10 cellular contexts compared by ENCODE assay signal in the genomic region with DNA sequence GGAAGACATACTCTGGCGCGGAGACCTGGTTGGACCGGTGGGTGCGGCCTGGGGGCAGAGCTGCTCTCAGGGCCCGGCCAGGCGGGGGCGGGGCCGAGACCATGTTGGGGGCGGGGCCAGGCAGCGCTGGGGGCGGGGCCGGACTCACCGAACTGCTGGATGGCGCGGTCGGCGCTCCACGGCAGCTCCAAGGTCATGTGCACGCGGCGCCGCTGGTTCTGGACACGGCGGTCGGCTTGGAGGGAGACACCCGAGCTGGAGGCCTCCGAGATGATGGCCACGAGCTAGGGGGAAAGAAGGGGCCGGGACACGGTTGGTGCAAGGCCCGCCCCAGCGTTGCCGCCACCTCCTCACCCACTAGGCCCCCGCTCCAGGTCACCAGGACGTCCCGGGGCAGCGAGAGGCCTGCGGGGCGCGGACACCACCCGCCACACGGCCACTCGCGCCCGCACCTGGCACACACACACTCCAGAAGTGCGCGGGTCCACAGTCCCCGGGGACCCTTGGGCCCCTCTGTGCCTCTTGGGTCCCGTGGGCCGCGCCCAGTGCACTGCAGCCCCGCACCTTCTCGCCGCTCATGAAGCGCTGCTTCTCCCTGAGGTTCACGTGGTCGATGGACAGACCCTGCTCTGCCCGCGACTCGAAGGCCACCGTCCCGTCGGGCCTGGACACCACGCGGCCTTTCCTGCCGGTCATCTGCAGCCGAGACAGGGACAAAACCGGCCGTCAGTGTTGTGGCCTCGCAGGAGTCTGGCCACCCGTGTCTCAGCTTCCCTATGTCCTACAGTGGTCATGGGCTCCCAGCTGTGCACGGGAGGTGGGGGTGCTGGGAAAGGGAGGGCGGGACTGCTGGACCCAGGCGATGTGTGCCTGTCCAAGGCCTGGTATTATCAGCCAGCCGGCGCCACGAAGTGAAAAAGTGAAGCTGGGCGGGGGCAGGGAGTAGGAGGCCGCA. TPM values are rescaled to one million over a fixed set of nuclear protein-coding genes. Genes with fewer than 3 reads are reported as not detected.
DNase-seq lines count a peak whose midpoint lies in the region; ATAC-seq and TF ChIP-seq lines count a peak whose summit lies in the region.
"Had no signal": no experiment of that assay in that cellular context is flagged by ENCODE, and none has a peak within 500 bp of the region (broad histone marks: within the 10 kb centered on the region; RNA-seq: fewer than 3 reads in every experiment).

No MANE protein-coding gene starts in this region.

- 0 out of 4 replicates have a peak overlapping the region, but pooled peaks have one; percentile 4 to 11 for H3K4me3 ChIP-seq in Panc1 (ENCODE audit: low read depth in 2 of 2, low read length in 2 of 2)

- H3K27ac Mint-ChIP-seq in glutamatergic neuron (ENCODE audit: unreplicated experiment) (peak overlapping the region; percentile 22), T-cell (no peak overlapping the region)
- H3K27ac Mint-ChIP-seq: B cell had no signal

- no peaks in the 10 kb centered on the region for H3K36me3 Mint-ChIP-seq in glutamatergic neuron (ENCODE audit: unreplicated experiment)
- H3K36me3 Mint-ChIP-seq in T-cell = no peaks in the 10 kb centered on the region
- H3K36me3 Mint-ChIP-seq: mesothelial cell of epicardium had no signal

- DNase-seq in Panc1 (ENCODE audit: low read depth, low spot score) (no peak), glutamatergic neuron (no peak), omental fat pad (ENCODE audit: low spot score) (no peak), epidermal melanocyte (ENCODE audit: insufficient read length, low spot score) (no peak), superior temporal gyrus (ENCODE audit: extremely low spot score) (no peak), NCI-H2227 treated with DMSO at 0.1 percent for 48 hours (lab: John Stamatoyannopoulos, UW) (no peak), T-cell (no peak)

- no TSS peak for BruUV-seq in Panc1 (replicated peaks; lab: Mats Ljungman, UMichigan)

- peaks cover 1% of the 10 kb centered on the region for H3K27me3 Mint-ChIP-seq in glutamatergic neuron (ENCODE audit: unreplicated experiment)
- H3K27me3 Mint-ChIP-seq in T-cell = no peaks in the 10 kb centered on the region
- H3K27me3 Mint-ChIP-seq: B cell had no signal

- intact Hi-C loops in Panc1 (cut with micrococcal nuclease; ENCODE audit: unreplicated experiment) = no loop called here

- in situ Hi-C loops in Panc1 (cut with HindIII; ENCODE audit: low pct_unique_long_range_greater_than_20kb, low sequenced_read_pairs) = no loop called here

- POLR2A ChIA-PET in Panc1 (lab: Charles Lee) = no interaction called here
- POLR2A ChIA-PET in T-cell (lab: Charles Lee) = interaction anchor here in 1 of 2 donors (0.6 kb wide), 2 partner anchors 45 to 339 kb away, joined by 5 read pairs; no protein-coding TSS in a partner anchor

- CTCF ChIA-PET in Panc1 (lab: Charles Lee) = interaction anchor here (0.7 to 1.1 kb wide), 4 partner anchors 50 to 437 kb away, joined by 3 to 4 read pairs (median 4); no protein-coding TSS in a partner anchor
- CTCF ChIA-PET in T-cell (lab: Charles Lee) = interaction anchor here (0.6 to 1.0 kb wide), 5 partner anchors 18 to 189 kb away, joined by 3 to 6 read pairs (median 3); no protein-coding TSS in a partner anchor

- ATAC-seq in Panc1 (peak; percentile 19), omental fat pad (ENCODE audit: low FRiP score) (peak; percentile 0), T-cell (replicated peaks in 1 of 4) (no peak)

- TF ChIP-seq CTCF in 22Rv1 (IDR thresholded peaks at IDR 0.05) = no peak
- TF ChIP-seq CTCF in Panc1 (IDR thresholded peaks at IDR 0.05) = no peak
- no peak for TF ChIP-seq CTCF in glutamatergic neuron (IDR thresholded peaks at IDR 0.05; ENCODE audit: partially characterized antibody, unreplicated experiment)
- no peak for TF ChIP-seq CTCF in omental fat pad (IDR thresholded peaks at IDR 0.05)

- H3K9me3 Mint-ChIP-seq in glutamatergic neuron (ENCODE audit: unreplicated experiment) (peaks cover 2% of the 10 kb centered on the region), T-cell (no peaks in the 10 kb centered on the region)
- H3K9me3 Mint-ChIP-seq: mesothelial cell of epicardium had no signal

- H3K4me1 Mint-ChIP-seq in glutamatergic neuron (ENCODE audit: low read depth, unreplicated experiment) (peaks cover 2% of the 10 kb centered on the region), T-cell (peaks cover 0 to 2% (median 1%) of the 10 kb centered on the region in 3 donors)
- H3K4me1 Mint-ChIP-seq: mesothelial cell of epicardium had no signal

- H3K4me1 ChIP-seq in Panc1 (ENCODE audit: control insufficient read depth, insufficient read depth, low read length) = peaks cover 32% of the 10 kb centered on the region

- H3K27ac ChIP-seq in 22Rv1 (peak overlapping the region; percentile 98), Panc1 (ENCODE audit: low read length) (peak overlapping the region; percentile 74)

- H3K27me3 ChIP-seq in Panc1 (ENCODE audit: control insufficient read depth, insufficient read depth, low read length) = no peaks in the 10 kb centered on the region

- no peaks in the 10 kb centered on the region for H3K9me3 ChIP-seq in Panc1 (ENCODE audit: control insufficient read depth, insufficient read depth, low read depth, low read length)

- H3K4me3 Mint-ChIP-seq in glutamatergic neuron (ENCODE audit: unreplicated experiment) = no peak overlapping the region
- H3K4me3 Mint-ChIP-seq in T-cell = no peak overlapping the region
- H3K4me3 Mint-ChIP-seq: B cell had no signal

- H3K36me3 ChIP-seq in Panc1 (ENCODE audit: control insufficient read depth, insufficient read depth, low read length) = no peaks in the 10 kb centered on the region

RNA-seq across cellular contexts. Expression of gene GPX4, which starts 8.7 kb away (rescaled TPM):
- total RNA-seq in Panc1 (2021; ENCODE audit: unreplicated experiment) = 577 TPM
- polyA plus RNA-seq in Panc1 (2012; ENCODE audit: insufficient read length) = 1,363 TPM
- total RNA-seq in glutamatergic neuron (ENCODE audit: unreplicated experiment) = 210 TPM
- total RNA-seq in omental fat pad = 1,000 to 10,000 TPM in 1 of 4 donors, 100 to 1,000 TPM in 3; 429 to 1,640 (median 892) TPM
- total RNA-seq in T-cell = 100 to 1,000 TPM; 139 to 221 (median 196) TPM

RNA-seq across cellular contexts. Expression of gene POLR2E, which starts 17.4 kb away (rescaled TPM):
- total RNA-seq in Panc1 (2021; ENCODE audit: unreplicated experiment) (279 TPM), glutamatergic neuron (ENCODE audit: unreplicated experiment) (140 TPM), omental fat pad (100 to 1,000 TPM; 151 to 216 (median 188) TPM), T-cell (100 to 1,000 TPM in 3 of 5 donors, 10 to 100 TPM in 2; 75.7 to 119 (median 101) TPM)
- 538 TPM for polyA plus RNA-seq in Panc1 (2012; ENCODE audit: insufficient read length)

RNA-seq across cellular contexts. Expression of gene ARHGAP45, which starts 45.6 kb away (rescaled TPM):
- total RNA-seq in Panc1 (2021; ENCODE audit: unreplicated experiment) (27.8 TPM), glutamatergic neuron (ENCODE audit: unreplicated experiment) (1.7 TPM), omental fat pad (10 to 100 TPM; 21.4 to 97.6 (median 36.3) TPM), T-cell (1,000 to 10,000 TPM in 3 of 5 donors, 100 to 1,000 TPM in 2; 729 to 1,130 (median 1,073) TPM)
- 34.5 TPM for polyA plus RNA-seq in Panc1 (2012; ENCODE audit: insufficient read length)

Comparison
In these comparisons a context has a peak if more than half of its experiments do, and no peak if none do; other contexts are left out.
1. ATAC-seq: peak in Panc1 (single experiment) and omental fat pad (single experiment); none in T-cell (0 of 4).